11 cellular contexts compared by ENCODE assay signal in the genomic region with DNA sequence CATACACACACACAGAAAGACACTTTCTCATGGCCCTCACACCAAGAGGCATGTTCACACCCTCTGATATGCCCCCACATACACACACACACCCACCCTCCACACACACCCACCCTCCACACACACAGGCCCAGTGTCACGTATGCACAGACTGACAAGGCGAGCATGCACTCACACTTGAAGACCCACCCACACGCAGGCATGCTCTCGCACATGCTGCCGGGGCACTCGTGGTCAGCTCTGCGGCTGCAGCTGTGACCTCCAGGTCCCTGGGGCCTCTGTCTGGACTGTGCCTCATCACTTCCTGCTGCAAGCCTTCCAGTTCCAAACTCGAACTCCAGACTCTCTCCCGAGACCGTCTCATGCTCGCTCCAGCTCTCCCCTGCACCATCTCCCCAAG. TPM values are rescaled to one million over a fixed set of nuclear protein-coding genes. Genes with fewer than 3 reads are reported as not detected.
DNase-seq lines count a peak whose midpoint lies in the region; ATAC-seq and TF ChIP-seq lines count a peak whose summit lies in the region.
"Had no signal": no experiment of that assay in that cellular context is flagged by ENCODE, and none has a peak within 500 bp of the region (broad histone marks: within the 10 kb centered on the region; RNA-seq: fewer than 3 reads in every experiment).

No MANE protein-coding gene starts in this region.

- DNase-seq in activated T-cell treated with anti-CD3 and anti-CD28 coated beads, Interleukin-2, amount 50 U/mL, for 4 hours = no peak
- DNase-seq in activated T-cell treated with anti-CD3 and anti-CD28 coated beads, Interleukin-2, amount 50 U/mL, for 1 hour = no peak
- DNase-seq in astrocyte of the spinal cord (ENCODE audit: low read depth, low spot score) = peak; percentile 49
- no peak for DNase-seq in left lobe of liver (ENCODE audit: low spot score)
- no peak for DNase-seq in amygdala (lab: John Stamatoyannopoulos, UW)
- DNase-seq in OCI-M1 (lab: John Stamatoyannopoulos, UW) = no peak
- DNase-seq: foreskin keratinocyte, NCI-H1105 had no signal

- TF ChIP-seq CTCF in astrocyte of the spinal cord (IDR thresholded peaks at IDR 0.05; ENCODE audit: low read depth, low read length) = no peak

- H3K36me3 Mint-ChIP-seq in activated T-cell treated with anti-CD3 and anti-CD28 coated beads, Interleukin-2, amount 50 U/mL, for 4 hours (ENCODE audit: insufficient read depth) = no peaks in the 10 kb centered on the region
- H3K36me3 Mint-ChIP-seq: CD14-positive monocyte had no signal

- ATAC-seq in activated T-cell treated with anti-CD3 and anti-CD28 coated beads, Interleukin-2, amount 50 U/mL, for 4 hours = no peak
- ATAC-seq in left lobe of liver (peak; percentile 60), HG03097 (IDR thresholded peaks at IDR 0.05; ENCODE audit: low FRiP score, unreplicated experiment) (no peak)
- ATAC-seq: foreskin keratinocyte had no signal

- peak overlapping the region; percentile 14 for H3K4me3 Mint-ChIP-seq in activated T-cell treated with anti-CD3 and anti-CD28 coated beads, Interleukin-2, amount 50 U/mL, for 4 hours
- H3K4me3 Mint-ChIP-seq: CD14-positive monocyte had no signal

- H3K27me3 Mint-ChIP-seq in activated T-cell treated with anti-CD3 and anti-CD28 coated beads, Interleukin-2, amount 50 U/mL, for 4 hours (ENCODE audit: low read depth) = no peaks in the 10 kb centered on the region

- H3K9me3 Mint-ChIP-seq in activated T-cell treated with anti-CD3 and anti-CD28 coated beads, Interleukin-2, amount 50 U/mL, for 4 hours = no peaks in the 10 kb centered on the region
- H3K9me3 Mint-ChIP-seq: CD14-positive monocyte had no signal

- 31% methylated on average over 11 of the region's 11 CpGs for WGBS in urinary bladder

- in situ Hi-C loops in astrocyte of the spinal cord (cut with HindIII; ENCODE audit: low sequenced_read_pairs) = no loop called here

- peak overlapping the region; percentile 89 for H3K27ac ChIP-seq in urinary bladder (ENCODE audit: low read depth)
- H3K27ac ChIP-seq: foreskin keratinocyte had no signal

- no peaks in the 10 kb centered on the region for H3K36me3 ChIP-seq in urinary bladder (ENCODE audit: insufficient read depth)

- H3K4me1 Mint-ChIP-seq in activated T-cell treated with anti-CD3 and anti-CD28 coated beads, Interleukin-2, amount 50 U/mL, for 4 hours (ENCODE audit: low read depth) = no peaks in the 10 kb centered on the region
- H3K4me1 Mint-ChIP-seq: CD14-positive monocyte had no signal

- H3K4me1 ChIP-seq in urinary bladder (ENCODE audit: insufficient read depth) = no peaks in the 10 kb centered on the region
- H3K4me1 ChIP-seq: foreskin keratinocyte had no signal

- no peak overlapping the region for H3K4me3 ChIP-seq in astrocyte of the spinal cord (ENCODE audit: low read depth, low read length)
- H3K4me3 ChIP-seq in urinary bladder (ENCODE audit: low read depth, low read length) = no peak overlapping the region

RNA-seq across cellular contexts. Expression of a gene that starts 9.6 kb away (rescaled TPM):
- total RNA-seq in activated T-cell treated with anti-CD3 and anti-CD28 coated beads, Interleukin-2, amount 50 U/mL, for 4 hours = under 1 TPM; 0.28 to 0.40 (median 0.33) TPM
- total RNA-seq in left lobe of liver (2.5 TPM), urinary bladder (49.2 TPM)
- polyA plus RNA-seq in urinary bladder = 28.6 TPM

RNA-seq across cellular contexts. Expression of a gene that starts 26.8 kb away (rescaled TPM):
- total RNA-seq in activated T-cell treated with anti-CD3 and anti-CD28 coated beads, Interleukin-2, amount 50 U/mL, for 4 hours = 10 to 100 TPM; 25.4 to 35.6 (median 27.3) TPM
- total RNA-seq in left lobe of liver (62.4 TPM), urinary bladder (48.9 TPM)
- polyA plus RNA-seq in urinary bladder = 101 TPM

RNA-seq across cellular contexts. Expression of a gene that starts 34.0 kb away (rescaled TPM):
- 100 to 1,000 TPM; 163 to 191 (median 188) TPM for total RNA-seq in activated T-cell treated with anti-CD3 and anti-CD28 coated beads, Interleukin-2, amount 50 U/mL, for 4 hours
- total RNA-seq in left lobe of liver (52.5 TPM), urinary bladder (12.4 TPM)
- polyA plus RNA-seq in urinary bladder = 65.3 TPM

RNA-seq across cellular contexts. Expression of a gene that starts 37.1 kb away (rescaled TPM):
- total RNA-seq in activated T-cell treated with anti-CD3 and anti-CD28 coated beads, Interleukin-2, amount 50 U/mL, for 4 hours = 100 to 1,000 TPM; 149 to 162 (median 156) TPM
- total RNA-seq in left lobe of liver (13.5 TPM), urinary bladder (29.9 TPM)
- 34.3 TPM for polyA plus RNA-seq in urinary bladder

RNA-seq across cellular contexts. Expression of a gene that starts 42.5 kb away (rescaled TPM):
- total RNA-seq in activated T-cell treated with anti-CD3 and anti-CD28 coated beads, Interleukin-2, amount 50 U/mL, for 4 hours = 10 to 100 TPM; 38.6 to 48.9 (median 45.0) TPM
- 41.1 TPM for total RNA-seq in left lobe of liver
- 216 TPM for total RNA-seq in urinary bladder
- polyA plus RNA-seq in urinary bladder = 578 TPM

Comparison
In these comparisons a context has a peak if more than half of its experiments do, and no peak if none do; other contexts are left out.
1. RNA of a gene that starts 9.6 kb away (total RNA-seq): 49.2 TPM in urinary bladder (single experiment); 2.5 TPM in left lobe of liver (single experiment) and 0.28 to 0.40 TPM in activated T-cell treated with anti-CD3 and anti-CD28 coated beads, Interleukin-2, amount 50 U/mL, for 4 hours; every median in the first group is over 10 times any median in the second.